ENCODE assay signal across 30 cellular contexts in the genomic region with DNA sequence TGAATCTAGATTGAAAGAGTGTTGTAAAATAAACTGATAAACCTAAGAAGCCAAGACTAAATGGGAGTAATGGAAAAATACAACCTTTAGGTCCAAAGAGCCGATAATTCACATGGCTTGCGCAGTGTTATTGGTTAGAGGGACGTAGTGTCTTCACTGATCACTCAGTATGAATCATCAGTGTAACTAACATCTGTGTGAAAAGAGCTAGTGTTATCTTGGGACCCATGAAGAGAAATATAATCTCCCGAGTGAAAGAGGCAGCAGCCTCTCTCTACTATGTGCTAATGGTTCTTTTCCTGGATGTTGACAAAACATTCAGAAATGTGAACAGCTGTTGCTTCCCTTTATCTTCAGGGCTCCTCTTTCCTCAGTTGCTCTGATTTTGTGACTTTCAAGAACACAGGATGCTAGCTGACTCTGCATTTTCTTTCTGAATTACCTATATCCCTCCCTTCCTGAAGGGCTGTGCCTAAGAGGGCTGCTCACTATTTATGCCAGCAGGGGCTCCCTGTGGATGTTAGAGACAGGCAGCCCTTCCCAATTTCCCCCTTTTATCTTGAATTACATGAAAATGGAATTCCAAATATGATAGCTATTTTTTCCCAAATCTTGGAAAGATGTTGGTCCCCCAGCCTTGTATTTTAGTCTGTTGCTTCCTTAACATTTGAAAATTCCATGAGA.
"Had no signal": no experiment of that assay in that cellular context is flagged by ENCODE, and none has a peak within 500 bp of the region (broad histone marks: within the 10 kb centered on the region; RNA-seq: fewer than 3 reads in every experiment).

No MANE protein-coding gene starts in this region.

- H3K4me3 ChIP-seq: colonic mucosa, esophagus muscularis mucosa, gastrocnemius medialis, lower lobe of right lung, right lobe of liver, smooth muscle cell, thoracic aorta, upper lobe of left lung had no signal

- H3K4me1 Mint-ChIP-seq: activated CD4-positive, alpha-beta T cell treated with anti-CD3 and anti-CD28 coated beads, Interleukin-2, amount 10 ng/mL, durations not matched to agents 7 days and 5 days; activated CD8-positive, alpha-beta memory T cell treated with anti-CD3 and anti-CD28 coated beads, Interleukin-2, amount 10 ng/mL, durations not matched to agents 7 days and 5 days; activated naive CD4-positive, alpha-beta T cell treated with anti-CD3 and anti-CD28 coated beads, Interleukin-2, amount 10 ng/mL, durations not matched to agents 7 days and 5 days; naive thymus-derived CD4-positive, alpha-beta T cell; stimulated activated naive B cell treated with anti-CD40 and anti-IgM and Interleukin-4, amounts not matched to agents 10 μg/mL and 1 μg/mL and 100 μg/mL, for 72 hours had no signal

- H3K9me3 ChIP-seq: colonic mucosa, esophagus muscularis mucosa, gastrocnemius medialis, lower lobe of right lung, right lobe of liver, thoracic aorta, upper lobe of left lung had no signal

- H3K4me2 ChIP-seq: smooth muscle cell had no signal

- H3K4me3 Mint-ChIP-seq: activated CD4-positive, alpha-beta T cell treated with anti-CD3 and anti-CD28 coated beads, Interleukin-2, amount 10 ng/mL, durations not matched to agents 7 days and 5 days; activated CD8-positive, alpha-beta memory T cell treated with anti-CD3 and anti-CD28 coated beads, Interleukin-2, amount 10 ng/mL, durations not matched to agents 7 days and 5 days; activated CD8-positive, alpha-beta T cell treated with anti-CD3 and anti-CD28 coated beads for 36 hours; activated naive CD4-positive, alpha-beta T cell treated with anti-CD3 and anti-CD28 coated beads, Interleukin-2, amount 10 ng/mL, durations not matched to agents 7 days and 5 days; effector memory CD8-positive, alpha-beta T cell; naive thymus-derived CD4-positive, alpha-beta T cell; neural crest cell; stimulated activated naive B cell treated with anti-CD40 and anti-IgM and Interleukin-4, amounts not matched to agents 10 μg/mL and 1 μg/mL and 100 μg/mL, for 72 hours; T-helper 1 cell treated with Interleukin-12 subunit alpha and Interleukin-12 subunit beta and Interleukin-4 antibody, amounts not matched to agents 30 μg/mL and 1 μg/mL, for 36 hours had no signal

- ATAC-seq: activated CD4-positive, CD25-positive, alpha-beta regulatory T cell treated with anti-CD3 and anti-CD28 coated beads, Interleukin-2, amount 50 U/mL, for 24 hours; activated CD8-positive, alpha-beta memory T cell treated with anti-CD3 and anti-CD28 coated beads, Interleukin-2, amount 10 ng/mL, durations not matched to agents 7 days and 5 days; activated CD8-positive, alpha-beta T cell treated with anti-CD3 and anti-CD28 coated beads for 36 hours; effector memory CD8-positive, alpha-beta T cell; gastrocnemius medialis; left colon; lower lobe of right lung; naive thymus-derived CD4-positive, alpha-beta T cell; right lobe of liver; stimulated activated naive B cell treated with anti-CD40 and anti-IgM and Interleukin-4, amounts not matched to agents 10 μg/mL and 1 μg/mL and 100 μg/mL, for 72 hours had no signal

- H3K27ac ChIP-seq: colonic mucosa, dorsolateral prefrontal cortex, esophagus muscularis mucosa, gastrocnemius medialis, lower lobe of right lung, right lobe of liver, thoracic aorta, upper lobe of left lung had no signal

- H3K27me3 ChIP-seq: colonic mucosa, dorsolateral prefrontal cortex, esophagus muscularis mucosa, gastrocnemius medialis, right lobe of liver, upper lobe of left lung had no signal

- H3K9me3 Mint-ChIP-seq: activated CD4-positive, alpha-beta T cell treated with anti-CD3 and anti-CD28 coated beads, Interleukin-2, amount 10 ng/mL, durations not matched to agents 7 days and 5 days; neural crest cell had no signal

- H3K27ac Mint-ChIP-seq: activated CD4-positive, alpha-beta T cell treated with anti-CD3 and anti-CD28 coated beads, Interleukin-2, amount 10 ng/mL, durations not matched to agents 7 days and 5 days; activated CD8-positive, alpha-beta memory T cell treated with anti-CD3 and anti-CD28 coated beads, Interleukin-2, amount 10 ng/mL, durations not matched to agents 7 days and 5 days; activated CD8-positive, alpha-beta T cell treated with anti-CD3 and anti-CD28 coated beads for 36 hours; activated naive CD4-positive, alpha-beta T cell treated with anti-CD3 and anti-CD28 coated beads, Interleukin-2, amount 10 ng/mL, durations not matched to agents 7 days and 5 days; effector memory CD8-positive, alpha-beta T cell; naive thymus-derived CD4-positive, alpha-beta T cell; stimulated activated naive B cell treated with anti-CD40 and anti-IgM and Interleukin-4, amounts not matched to agents 10 μg/mL and 1 μg/mL and 100 μg/mL, for 72 hours; T-helper 1 cell treated with Interleukin-12 subunit alpha and Interleukin-12 subunit beta and Interleukin-4 antibody, amounts not matched to agents 30 μg/mL and 1 μg/mL, for 36 hours had no signal

- DNase-seq: activated CD4-positive, alpha-beta T cell treated with anti-CD3 and anti-CD28 coated beads, Interleukin-2, amount 10 ng/mL, durations not matched to agents 7 days and 5 days; activated CD8-positive, alpha-beta memory T cell treated with anti-CD3 and anti-CD28 coated beads, Interleukin-2, amount 10 ng/mL, durations not matched to agents 7 days and 5 days; activated CD8-positive, alpha-beta T cell treated with anti-CD3 and anti-CD28 coated beads for 36 hours; activated effector memory CD4-positive, alpha-beta T cell treated with anti-CD3 and anti-CD28 coated beads, Interleukin-2, amount 50 U/mL, for 16 hours; activated naive CD4-positive, alpha-beta T cell treated with anti-CD3 and anti-CD28 coated beads, Interleukin-2, amount 10 ng/mL, durations not matched to agents 7 days and 5 days; activated T-cell treated with anti-CD3 and anti-CD28 coated beads for 4 hours; amygdala; colonic mucosa; dorsolateral prefrontal cortex; effector memory CD8-positive, alpha-beta T cell; gastrocnemius medialis; head of caudate nucleus; hypothalamus; islet precursor cell; left colon; lower lobe of right lung; naive thymus-derived CD4-positive, alpha-beta T cell; posterior cingulate gyrus; right lobe of liver; stimulated activated CD4-positive, alpha-beta T cell treated with anti-CD3 and anti-CD28 coated beads, Interleukin-15, amount 100 ng/mL, for 24 hours; stimulated activated CD8-positive, alpha-beta memory T cell treated with anti-CD3 and anti-CD28 coated beads, Interleukin-4, amount 100 ng/mL, for 48 hours; stimulated activated naive B cell treated with anti-CD40 and anti-IgM and Interleukin-4, amounts not matched to agents 10 μg/mL and 1 μg/mL and 100 μg/mL, for 72 hours; T1000; upper lobe of left lung had no signal

- H3K27me3 Mint-ChIP-seq: activated CD4-positive, alpha-beta T cell treated with anti-CD3 and anti-CD28 coated beads, Interleukin-2, amount 10 ng/mL, durations not matched to agents 7 days and 5 days; activated CD8-positive, alpha-beta memory T cell treated with anti-CD3 and anti-CD28 coated beads, Interleukin-2, amount 10 ng/mL, durations not matched to agents 7 days and 5 days; activated CD8-positive, alpha-beta T cell treated with anti-CD3 and anti-CD28 coated beads for 36 hours; activated naive CD4-positive, alpha-beta T cell treated with anti-CD3 and anti-CD28 coated beads, Interleukin-2, amount 10 ng/mL, durations not matched to agents 7 days and 5 days; effector memory CD8-positive, alpha-beta T cell; stimulated activated naive B cell treated with anti-CD40 and anti-IgM and Interleukin-4, amounts not matched to agents 10 μg/mL and 1 μg/mL and 100 μg/mL, for 72 hours had no signal

- H3K4me1 ChIP-seq: colonic mucosa, esophagus muscularis mucosa, gastrocnemius medialis, lower lobe of right lung, right lobe of liver, upper lobe of left lung had no signal

- H3K36me3 Mint-ChIP-seq: activated CD8-positive, alpha-beta memory T cell treated with anti-CD3 and anti-CD28 coated beads, Interleukin-2, amount 10 ng/mL, durations not matched to agents 7 days and 5 days; activated naive CD4-positive, alpha-beta T cell treated with anti-CD3 and anti-CD28 coated beads, Interleukin-2, amount 10 ng/mL, durations not matched to agents 7 days and 5 days; naive thymus-derived CD4-positive, alpha-beta T cell had no signal

- H3K36me3 ChIP-seq: colonic mucosa, esophagus muscularis mucosa, gastrocnemius medialis, lower lobe of right lung, right lobe of liver, thoracic aorta, upper lobe of left lung had no signal
